Comparison of ENCODE assay signal across 20 cellular contexts in the genomic region with DNA sequence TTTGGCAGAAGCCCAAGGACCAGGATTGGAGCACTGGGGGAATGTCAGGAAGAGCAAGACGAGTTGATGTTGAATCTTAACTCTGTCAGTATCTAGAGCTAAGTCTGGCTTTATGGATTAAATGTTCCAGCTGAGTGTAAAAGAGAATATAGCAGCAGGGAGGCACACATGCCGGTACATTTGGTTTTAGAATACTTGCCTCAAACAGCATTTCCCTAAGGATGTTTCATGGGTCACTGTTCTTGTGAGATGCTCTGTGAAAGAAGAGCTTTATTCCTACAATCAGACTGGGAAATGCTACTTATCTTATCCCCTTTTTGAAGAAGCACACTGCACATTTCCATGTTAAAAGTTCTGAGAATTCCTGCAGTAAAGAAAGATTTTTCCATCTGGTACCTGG.
A peak's percentile ranks its signal among the peaks of the same experiment; 100 is the strongest.
DNase-seq lines count a peak whose midpoint lies in the region; ATAC-seq, FAIRE-seq and TF ChIP-seq lines count a peak whose summit lies in the region.
"Had no signal": no experiment of that assay in that cellular context is flagged by ENCODE, and none has a peak within 500 bp of the region (broad histone marks: within the 10 kb centered on the region; RNA-seq: fewer than 3 reads in every experiment).

No MANE protein-coding gene starts in this region.

- no peak for TF ChIP-seq POLR2A in H1 (IDR thresholded peaks at IDR 0.05; ENCODE audit: control extremely low read depth in 1 of 2, low read depth in 2 of 2, low read length in 2 of 2)

- no peak overlapping the region for H2AK5ac ChIP-seq in H1 (ENCODE audit: low read depth, low read length)
- H2AK5ac ChIP-seq in neuronal stem cell (ENCODE audit: low read depth, low read length): no peak overlapping the region

- no peak overlapping the region for H2BK120ac ChIP-seq in H1 (replicated peaks; ENCODE audit: low read depth, low read length)
- H2BK120ac ChIP-seq in neuronal stem cell (ENCODE audit: low read depth, low read length): no peak overlapping the region

- H3K4me3 ChIP-seq in H1 (ENCODE audit: extremely low read depth in 1 of 4, insufficient read depth in 2 of 4, low read depth in 3 of 4, low read length in 4 of 4) (no peak overlapping the region), neuronal stem cell (ENCODE audit: low read length in 2 of 2) (no peak overlapping the region)

- CTCF ChIA-PET in H1 (lab: Charles Lee; ENCODE audit: partially characterized antibody): interaction anchor here (0.6 to 0.8 kb wide), 2 partner anchors 24 to 89 kb away, joined by 3 read pairs; no protein-coding TSS in a partner anchor
- CTCF ChIA-PET in CD4-positive, alpha-beta T cell (lab: Charles Lee): no interaction called here

- H3K79me1 ChIP-seq in H1 (ENCODE audit: low read depth, low read length) (no peaks in the 10 kb centered on the region), neuronal stem cell (ENCODE audit: low read depth, low read length) (no peaks in the 10 kb centered on the region)

- H4K91ac ChIP-seq in H1 (replicated peaks; ENCODE audit: insufficient read length, low read length) (no peak overlapping the region), neuronal stem cell (ENCODE audit: low read depth, low read length, poor library complexity) (no peak overlapping the region)

- ATAC-seq in CD4-positive, alpha-beta T cell (ENCODE audit: poor library complexity): no peak
- ATAC-seq in HG02870 (IDR thresholded peaks at IDR 0.05; ENCODE audit: unreplicated experiment): no peak

- H3K9me3 Mint-ChIP-seq in CD4-positive, alpha-beta T cell: no peaks in the 10 kb centered on the region
- H3K9me3 Mint-ChIP-seq: H9 had no signal

- H2BK5ac ChIP-seq in H1 (ENCODE audit: low read depth, low read length) (no peak overlapping the region), neuronal stem cell (ENCODE audit: low read length) (no peak overlapping the region)

- H3K27me3 ChIP-seq in H1 (replicated peaks in 1 of 4; ENCODE audit: control insufficient read depth in 3 of 4, extremely low read depth in 1 of 4, insufficient read depth in 3 of 4, low read length in 3 of 4) (no peaks in the 10 kb centered on the region), neuronal stem cell (ENCODE audit: control insufficient read depth in 3 of 3, insufficient read depth in 3 of 3, low read depth in 1 of 3, low read length in 3 of 3) (no peaks in the 10 kb centered on the region)
- H3K27me3 ChIP-seq in CD4-positive, alpha-beta T cell (ENCODE audit: control insufficient read depth, insufficient read depth, low read length): no peaks in the 10 kb centered on the region
- H3K27me3 ChIP-seq: BE2C had no signal

- H3K27ac Mint-ChIP-seq in CD4-positive, alpha-beta T cell: no peak overlapping the region
- H3K27ac Mint-ChIP-seq: H9 had no signal

- H3K4me2 ChIP-seq in H1 (ENCODE audit: insufficient read depth in 1 of 2, low read depth in 2 of 2, low read length in 2 of 2) (no peak overlapping the region), neuronal stem cell (ENCODE audit: insufficient read depth, low read length, poor library complexity, severe bottlenecking) (no peak overlapping the region)

- H2AFZ ChIP-seq in H1 (ENCODE audit: low read length) (0 out of 2 replicates have a peak overlapping the region, but pooled peaks have one; percentile 26), neuronal stem cell (ENCODE audit: low read length) (peak overlapping the region; percentile 49)

- no peaks in the 10 kb centered on the region; the same call in 1 of the 2 replicates for H3K23me2 ChIP-seq in H1 (ENCODE audit: low read depth, low read length)

- no peak overlapping the region for H4K8ac ChIP-seq in H1 (ENCODE audit: extremely low read depth, insufficient read depth, low read length)
- no peak overlapping the region for H4K8ac ChIP-seq in neuronal stem cell (ENCODE audit: low read depth, low read length)

- no peaks in the 10 kb centered on the region for H3K36me3 ChIP-seq in H1 (ENCODE audit: control insufficient read depth in 2 of 4, insufficient read depth in 4 of 4, low read length in 3 of 4)
- H3K36me3 ChIP-seq in neuronal stem cell (replicated peaks in 1 of 2; ENCODE audit: control insufficient read depth in 2 of 2, insufficient read depth in 2 of 2, low read length in 2 of 2): no peaks in the 10 kb centered on the region
- H3K36me3 ChIP-seq: BE2C had no signal

- H3K9me3 ChIP-seq in H1 (ENCODE audit: insufficient read depth in 2 of 2, low read depth in 1 of 2, low read length in 1 of 2): no peaks in the 10 kb centered on the region
- H3K9me3 ChIP-seq in neuronal stem cell (replicated peaks in 1 of 2; ENCODE audit: control insufficient read depth in 2 of 2, insufficient read depth in 1 of 2, low read depth in 1 of 2, low read length in 2 of 2): no peaks in the 10 kb centered on the region
- H3K9me3 ChIP-seq in CD4-positive, alpha-beta T cell (ENCODE audit: control insufficient read depth, low read length): no peaks in the 10 kb centered on the region
- H3K9me3 ChIP-seq: BE2C, Caco-2 had no signal

- H3K36me3 Mint-ChIP-seq in CD4-positive, alpha-beta T cell (ENCODE audit: low read depth): no peaks in the 10 kb centered on the region
- H3K36me3 Mint-ChIP-seq: CD4-positive, CD25-positive, alpha-beta regulatory T cell had no signal

- no peaks in the 10 kb centered on the region for H4K20me1 ChIP-seq in H1 (replicated peaks in 1 of 2; ENCODE audit: control insufficient read depth in 1 of 2, insufficient read depth in 2 of 2, low read length in 2 of 2)

- H2BK15ac ChIP-seq in H1 (ENCODE audit: low read length) (no peak overlapping the region), neuronal stem cell (ENCODE audit: low read length) (no peak overlapping the region)

- WGBS in H1 (ENCODE audit: extremely low coverage in 1 of 2, insufficient coverage in 1 of 2, insufficient read length in 1 of 2, insufficient replicate concordance in 2 of 2, low coverage in 1 of 2, low lambda C conversion rate in 2 of 2, missing lambda C conversion rate in 1 of 2), 2 experiments: 92% methylated on average over 2 of the region's 2 CpGs; no CpG with 5 or more reads in 1 of the 2 experiments
- no CpG with 5 or more reads among the region's 2 CpGs for WGBS in neuronal stem cell (ENCODE audit: extremely low coverage in 2 of 2, insufficient read length in 2 of 2, insufficient replicate concordance in 1 of 2), 2 donors

- no peak overlapping the region for H3K18ac ChIP-seq in H1 (ENCODE audit: extremely low read depth, low read length)
- no peak overlapping the region for H3K18ac ChIP-seq in neuronal stem cell (ENCODE audit: low read length)

- no peaks in the 10 kb centered on the region for H3K4me1 Mint-ChIP-seq in CD4-positive, alpha-beta T cell (ENCODE audit: low read depth)

- POLR2A ChIA-PET in H1 (lab: Charles Lee; ENCODE audit: partially characterized antibody): no interaction called here
- POLR2A ChIA-PET in CD4-positive, alpha-beta T cell (lab: Charles Lee): no interaction called here

- no peak overlapping the region for H3K9ac ChIP-seq in H1 (replicated peaks in 1 of 4; ENCODE audit: extremely low read depth in 1 of 4, low read depth in 3 of 4, low read length in 3 of 4)
- H3K9ac ChIP-seq in neuronal stem cell (ENCODE audit: low read depth, low read length, poor library complexity): no peak overlapping the region

- peak; percentile 12 for DNase-seq in NCI-H69 (lab: John Stamatoyannopoulos, UW)
- no peak for DNase-seq in H1 (ENCODE audit: low read depth in 1 of 2, low spot score in 2 of 2)
- peak; percentile 21 for DNase-seq in neuronal stem cell (ENCODE audit: low spot score)
- no peak for DNase-seq in CD4-positive, alpha-beta T cell
- no peak for DNase-seq in NCI-H128 (lab: John Stamatoyannopoulos, UW; ENCODE audit: unreplicated experiment)
- DNase-seq: ACHN; BE2C; C1 segment of cervical spinal cord; Caco-2; CD4-positive, CD25-positive, alpha-beta regulatory T cell; DMS153; DMS79; GDM1; GOT3; H9 had no signal

- H2BK12ac ChIP-seq in H1 (ENCODE audit: low read depth, low read length) (no peak overlapping the region), neuronal stem cell (ENCODE audit: low read length) (no peak overlapping the region)

- no peak overlapping the region for H3K4me3 Mint-ChIP-seq in CD4-positive, alpha-beta T cell
- H3K4me3 Mint-ChIP-seq: CD4-positive, CD25-positive, alpha-beta regulatory T cell; H9 had no signal

- no peak overlapping the region for H4K5ac ChIP-seq in H1 (ENCODE audit: insufficient read length, low read depth, low read length)

- no peak for TF ChIP-seq EP300 in H1 (IDR thresholded peaks at IDR 0.05; ENCODE audit: borderline replicate concordance in 1 of 2, low read depth in 2 of 2, low read length in 2 of 2)

- no peak for TF ChIP-seq RAD21 in H1 (IDR thresholded peaks at IDR 0.05 in 1 of 2, conservative IDR thresholded peaks at IDR 0.05 in 1 of 2; ENCODE audit: low read depth in 2 of 2, low read length in 2 of 2)

- H3K23ac ChIP-seq in H1 (ENCODE audit: insufficient read length): no peak overlapping the region
- no peak overlapping the region for H3K23ac ChIP-seq in neuronal stem cell (ENCODE audit: low read depth, low read length, poor library complexity)

- no peak overlapping the region for H3K4ac ChIP-seq in H1 (replicated peaks; ENCODE audit: insufficient read length, low read depth, low read length)
- no peak overlapping the region for H3K4ac ChIP-seq in neuronal stem cell (ENCODE audit: low read length)

- H3K14ac ChIP-seq in H1 (ENCODE audit: insufficient read length) (no peak overlapping the region), neuronal stem cell (ENCODE audit: low read length) (no peak overlapping the region)

- intact Hi-C loops in CD4-positive, alpha-beta T cell (cut with DNase I, micrococcal nuclease): no loop called here

- no peak for TF ChIP-seq CTCF in H1 (IDR thresholded peaks at IDR 0.05; ENCODE audit: control extremely low read depth in 1 of 3, insufficient read depth in 1 of 3, low read depth in 1 of 3, low read length in 3 of 3)
- no peak for TF ChIP-seq CTCF in CD4-positive, alpha-beta T cell (IDR thresholded peaks at IDR 0.05)

- FAIRE-seq in H1 (lab: Jason Lieb, UNC): no peak
- FAIRE-seq: A204.1, GM12892, GM18507 had no signal

- no peaks in the 10 kb centered on the region for H3K79me2 ChIP-seq in H1 (ENCODE audit: control insufficient read depth in 1 of 2, insufficient read depth in 2 of 2, low read length in 2 of 2)

- H3K4me1 ChIP-seq in H1 (replicated peaks in 1 of 4; ENCODE audit: control insufficient read depth in 3 of 4, insufficient read depth in 4 of 4, low read length in 3 of 4) (no peaks in the 10 kb centered on the region), neuronal stem cell (ENCODE audit: control insufficient read depth in 2 of 2, insufficient read depth in 1 of 2, low read depth in 1 of 2, low read length in 2 of 2) (peaks cover 8 to 10% of the 10 kb centered on the region in 2 donors)
- H3K4me1 ChIP-seq: BE2C, Caco-2 had no signal

- H3K27ac ChIP-seq in H1 (ENCODE audit: low read depth, low read length) (no peak overlapping the region), neuronal stem cell (replicated peaks; ENCODE audit: low read length) (peak overlapping the region; percentile 34)
- H3K27ac ChIP-seq in CD4-positive, alpha-beta T cell (ENCODE audit: low read depth, low read length): no peak overlapping the region
- H3K27ac ChIP-seq: HL-60 had no signal

- H3K56ac ChIP-seq in H1 (replicated peaks; ENCODE audit: insufficient read length, low read depth, low read length): no peak overlapping the region

- H2BK20ac ChIP-seq in H1 (ENCODE audit: low read length): no peak overlapping the region

- no peaks in the 10 kb centered on the region for H3K27me3 Mint-ChIP-seq in CD4-positive, alpha-beta T cell
- H3K27me3 Mint-ChIP-seq: CD4-positive, CD25-positive, alpha-beta regulatory T cell had no signal

TF ChIP-seq in H1, 55 proteins besides CTCF, POLR2A, EP300 and RAD21:
- no peak for TF ChIP-seq POU5F1 (IDR thresholded peaks at IDR 0.05; ENCODE audit: low read depth, low read length)

Comparison
In these comparisons a context has a peak if more than half of its experiments do, and no peak if none do; other contexts are left out.
1. DNase-seq: peak in NCI-H69 (single experiment) and neuronal stem cell (single experiment); none in H1 (0 of 2), CD4-positive, alpha-beta T cell (0 of 10) and NCI-H128 (single experiment).